ENCODE assay signal across 34 cellular contexts in the genomic region with DNA sequence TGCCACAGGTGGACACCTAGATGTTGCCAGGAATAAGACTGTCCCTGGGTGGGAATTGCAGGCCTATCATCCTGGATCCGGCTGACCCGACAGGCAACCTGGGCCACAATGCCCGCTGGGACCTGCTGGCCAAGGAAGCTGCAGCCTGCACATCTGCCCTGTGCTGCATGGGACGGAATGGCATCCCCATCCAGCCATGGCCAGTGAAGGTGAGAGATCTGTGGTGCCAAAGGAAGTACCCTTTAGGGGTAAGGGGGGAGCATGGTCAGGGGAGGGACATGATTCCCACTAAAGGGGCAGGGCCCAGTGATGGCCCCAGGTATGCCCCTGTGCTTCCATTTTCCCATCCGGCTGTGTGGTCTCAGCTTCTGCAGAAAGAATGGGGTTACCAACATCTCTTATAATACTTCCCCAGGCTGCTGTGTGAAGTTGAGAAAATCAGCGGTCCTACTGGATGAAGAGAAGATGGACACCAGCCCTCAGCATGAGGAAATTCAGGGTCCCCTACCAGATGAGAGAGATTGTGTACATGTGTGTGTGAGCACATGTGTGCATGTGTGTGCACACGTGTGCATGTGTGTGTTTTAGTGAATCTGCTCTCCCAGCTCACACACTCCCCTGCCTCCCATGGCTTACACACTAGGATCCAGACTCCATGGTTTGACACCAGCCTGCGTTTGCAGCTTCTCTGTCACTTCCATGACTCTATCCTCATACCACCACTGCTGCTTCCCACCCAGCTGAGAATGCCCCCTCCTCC. TPM values are rescaled to one million over a fixed set of nuclear protein-coding genes. Genes with fewer than 3 reads are reported as not detected.
"Had no signal": no experiment of that assay in that cellular context is flagged by ENCODE, and none has a peak within 500 bp of the region (broad histone marks: within the 10 kb centered on the region; RNA-seq: fewer than 3 reads in every experiment).

No MANE protein-coding gene starts in this region.

- FAIRE-seq: astrocyte, kidney, TTC549 had no signal

- H3K9me3 Mint-ChIP-seq: activated CD4-positive, alpha-beta memory T cell treated with anti-CD3 and anti-CD28 coated beads for 36 hours; activated naive CD4-positive, alpha-beta T cell treated with anti-CD3 and anti-CD28 coated beads for 36 hours; activated naive CD8-positive, alpha-beta T cell treated with anti-CD3 and anti-CD28 coated beads, Interleukin-2, amount 10 ng/mL, durations not matched to agents 7 days and 5 days; activated T-helper 1 cell treated with anti-CD3 and anti-CD28 coated beads, Interleukin-12 subunit alpha, Interleukin-12 subunit beta, Interleukin-2, Interleukin-4 antibody, amounts not matched to agents 30 ng/mL and 10 ng/mL and 1 ng/mL, durations not matched to agents 14 hours and 24 hours and 36 hours; naive B cell; nephron progenitor cell; stimulated activated naive CD8-positive, alpha-beta T cell treated with anti-CD3 and anti-CD28 coated beads, Interleukin-15, Interleukin-2, amounts not matched to agents 100 ng/mL and 50 ng/mL, for 24 hours; type B pancreatic cell had no signal

- H3K36me3 ChIP-seq: brain microvascular endothelial cell, uterus had no signal

- ATAC-seq: esophagus mucosa, left colon, sciatic nerve had no signal

- H3K27ac Mint-ChIP-seq: activated CD4-positive, alpha-beta memory T cell treated with anti-CD3 and anti-CD28 coated beads for 36 hours; activated naive CD4-positive, alpha-beta T cell treated with anti-CD3 and anti-CD28 coated beads for 36 hours; activated naive CD8-positive, alpha-beta T cell treated with anti-CD3 and anti-CD28 coated beads, Interleukin-2, amount 10 ng/mL, durations not matched to agents 7 days and 5 days; activated T-helper 1 cell treated with anti-CD3 and anti-CD28 coated beads, Interleukin-12 subunit alpha, Interleukin-12 subunit beta, Interleukin-2, Interleukin-4 antibody, amounts not matched to agents 30 ng/mL and 10 ng/mL and 1 ng/mL, durations not matched to agents 14 hours and 24 hours and 36 hours; mesothelial cell of epicardium; nephron progenitor cell; progenitor cell of endocrine pancreas; stimulated activated naive CD8-positive, alpha-beta T cell treated with anti-CD3 and anti-CD28 coated beads, Interleukin-15, Interleukin-2, amounts not matched to agents 100 ng/mL and 50 ng/mL, for 24 hours; type B pancreatic cell had no signal

- H3K27me3 Mint-ChIP-seq: activated CD4-positive, alpha-beta memory T cell treated with anti-CD3 and anti-CD28 coated beads for 36 hours; activated naive CD8-positive, alpha-beta T cell treated with anti-CD3 and anti-CD28 coated beads, Interleukin-2, amount 10 ng/mL, durations not matched to agents 7 days and 5 days; naive B cell; stimulated activated naive CD8-positive, alpha-beta T cell treated with anti-CD3 and anti-CD28 coated beads, Interleukin-15, Interleukin-2, amounts not matched to agents 100 ng/mL and 50 ng/mL, for 24 hours had no signal

- H3K4me3 Mint-ChIP-seq: activated CD4-positive, alpha-beta memory T cell treated with anti-CD3 and anti-CD28 coated beads for 36 hours; activated naive CD4-positive, alpha-beta T cell treated with anti-CD3 and anti-CD28 coated beads for 36 hours; activated naive CD8-positive, alpha-beta T cell treated with anti-CD3 and anti-CD28 coated beads, Interleukin-2, amount 10 ng/mL, durations not matched to agents 7 days and 5 days; activated T-helper 1 cell treated with anti-CD3 and anti-CD28 coated beads, Interleukin-12 subunit alpha, Interleukin-12 subunit beta, Interleukin-2, Interleukin-4 antibody, amounts not matched to agents 30 ng/mL and 10 ng/mL and 1 ng/mL, durations not matched to agents 14 hours and 24 hours and 36 hours; mesothelial cell of epicardium; nephron progenitor cell; stimulated activated naive CD8-positive, alpha-beta T cell treated with anti-CD3 and anti-CD28 coated beads, Interleukin-15, Interleukin-2, amounts not matched to agents 100 ng/mL and 50 ng/mL, for 24 hours; type B pancreatic cell had no signal

- H3K4me3 ChIP-seq: skin epidermis, uterus had no signal

- H3K27ac ChIP-seq: brain microvascular endothelial cell, neutrophil, skin epidermis, uterus, VCaP had no signal

- H3K4me1 Mint-ChIP-seq: mesothelial cell of epicardium, nephron progenitor cell had no signal

- H3K36me3 Mint-ChIP-seq: mesothelial cell of epicardium, type B pancreatic cell had no signal

- H3K9me3 ChIP-seq: neutrophil, uterus had no signal

- DNase-seq: activated CD4-positive, alpha-beta memory T cell treated with anti-CD3 and anti-CD28 coated beads for 36 hours; activated CD4-positive, alpha-beta T cell treated with anti-CD3 and anti-CD28 coated beads for 4 hours; activated effector memory CD4-positive, alpha-beta T cell treated with anti-CD3 and anti-CD28 coated beads, Interleukin-2, amount 50 U/mL, for 16 hours; activated naive CD4-positive, alpha-beta T cell treated with anti-CD3 and anti-CD28 coated beads for 36 hours; activated naive CD8-positive, alpha-beta T cell treated with anti-CD3 and anti-CD28 coated beads, Interleukin-2, amount 10 ng/mL, durations not matched to agents 7 days and 5 days; activated T-cell treated with anti-CD3 and anti-CD28 coated beads, Interleukin-2, amount 50 U/mL, for 1 hour; amniotic stem cell; brain microvascular endothelial cell; caudate nucleus; foreskin fibroblast; head of caudate nucleus; hippocampal formation; kidney; left colon; mammary epithelial cell; naive B cell; nephron progenitor cell; stimulated activated CD4-positive, alpha-beta T cell treated with anti-CD3 and anti-CD28 coated beads, Interleukin-12 subunit alpha, Interleukin-12 subunit beta, amount 100 ng/mL, for 4 hours; stimulated activated CD4-positive, alpha-beta T cell treated with anti-CD3 and anti-CD28 coated beads, Interleukin-4, amount 100 ng/mL, for 1 hour; substantia nigra; uterus had no signal

- H3K27me3 ChIP-seq: brain microvascular endothelial cell, neutrophil, uterus had no signal

- H3K4me1 ChIP-seq: uterus had no signal

RNA-seq across cellular contexts. Expression of a gene that starts 8.6 kb away (rescaled TPM):
- total RNA-seq: osteocyte, progenitor cell of endocrine pancreas had no signal
